ENCODE assay signal across 8 cellular contexts in the genomic region with DNA sequence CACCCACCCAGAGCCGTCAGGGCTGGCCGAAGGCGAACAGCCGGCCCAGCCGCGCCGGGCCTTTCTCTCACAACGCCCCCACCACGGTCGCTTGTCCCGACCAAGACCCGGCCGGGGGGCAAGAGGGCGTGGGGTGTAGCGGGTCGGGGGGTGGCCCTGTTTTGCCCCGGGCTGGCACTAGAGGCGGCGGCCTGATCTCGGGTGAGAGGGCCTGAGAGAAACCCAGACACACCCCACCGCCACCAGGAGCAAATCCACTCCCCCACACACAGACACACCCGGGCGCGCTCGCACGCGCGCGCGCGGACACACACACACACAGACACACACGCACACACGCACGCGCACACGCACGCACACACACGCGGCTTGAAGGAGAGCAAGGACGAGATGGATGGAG.
DNase-seq lines count a peak whose midpoint lies in the region; ATAC-seq, FAIRE-seq and TF ChIP-seq lines count a peak whose summit lies in the region.
"Not testable (repeated sequence)": the region's sequence is repeated elsewhere in the genome, so short reads cannot be mapped to it uniquely, and the experiment has no call there.

No MANE protein-coding gene starts in this region.

- not testable (repeated sequence) for H3K27ac Mint-ChIP-seq in natural killer cell

- intact Hi-C loops in left ventricle myocardium superior (cut with micrococcal nuclease); natural killer cell (cut with micrococcal nuclease): not testable (repeated sequence)

- not testable (repeated sequence) for ATAC-seq in left ventricle myocardium superior, natural killer cell

- H3K27me3 Mint-ChIP-seq in natural killer cell (ENCODE audit: low read depth in 2 of 2) = not testable (repeated sequence)

- H3K9me3 Mint-ChIP-seq in natural killer cell = not testable (repeated sequence)

- FAIRE-seq in bronchial epithelial cell (lab: Jason Lieb, UNC) = not testable (repeated sequence)

- not testable (repeated sequence) for H3K36me3 ChIP-seq in bronchial epithelial cell (ENCODE audit: control insufficient read depth, insufficient read depth, low read length)

- POLR2A ChIA-PET in AG04449 (lab: Yijun Ruan, JAX) = not testable (repeated sequence)

- CTCF ChIA-PET in AG04449 (lab: Yijun Ruan, JAX) = not testable (repeated sequence)

- not testable (repeated sequence) for H3K27me3 ChIP-seq in HL-60 (ENCODE audit: insufficient read depth, poor library complexity, severe bottlenecking); bronchial epithelial cell (ENCODE audit: control insufficient read depth, insufficient read depth, low read length)

- not testable (repeated sequence) for H3K4me3 Mint-ChIP-seq in natural killer cell

- not testable (repeated sequence) for TF ChIP-seq CTCF in AG04449 (IDR thresholded peaks at IDR 0.05; ENCODE audit: insufficient read depth, low read length, missing control alignments); HL-60 (IDR thresholded peaks at IDR 0.05; ENCODE audit: insufficient read depth, low read length); bronchial epithelial cell (IDR thresholded peaks at IDR 0.05; ENCODE audit: insufficient read depth, low read length, severe bottlenecking); natural killer cell (IDR thresholded peaks at IDR 0.05)

- H3K36me3 Mint-ChIP-seq in natural killer cell = not testable (repeated sequence)

- H3K4me3 ChIP-seq in AG04449 (ENCODE audit: low read depth, low read length) (0 out of 2 replicates have a peak overlapping the region, but pooled peaks have one; percentile 18), HL-60 (replicated peaks; ENCODE audit: insufficient read depth, low read length) (peak overlapping the region; percentile 38), bronchial epithelial cell (ENCODE audit: low read depth, low read length) (peak overlapping the region; percentile 29)

- not testable (repeated sequence) for H3K4me1 Mint-ChIP-seq in natural killer cell

- not testable (repeated sequence) for H3K27ac ChIP-seq in HL-60 (replicated peaks)

- DNase-seq in AG04449 (ENCODE audit: low read depth, low spot score); bronchial epithelial cell (ENCODE audit: low read depth): not testable (repeated sequence)
- DNase-seq in HL-60 (ENCODE audit: low read depth in 1 of 2, low spot score in 1 of 2) (peak in 1 of 2 experiments; percentile 48), T-helper 1 cell (peak in 3 of 5 donors; percentile 26 to 80 (median 52)), activated T-cell treated with anti-CD3 and anti-CD28 coated beads for 24 hours (ENCODE audit: low read depth) (peak; percentile 20), left ventricle myocardium superior (peak; percentile 72), natural killer cell (peak; percentile 56)
- DNase-seq in stimulated activated CD4-positive, alpha-beta T cell treated with anti-CD3 and anti-CD28 coated beads, Interleukin-4, amount 100 ng/mL, for 4 hours = peak; percentile 40 to 43
